Comparison of ENCODE assay signal across 8 cellular contexts in genomic region chr22:49853981-49854791, GRCh38. TPM values are rescaled to one million over a fixed set of nuclear protein-coding genes. Genes with fewer than 3 reads are reported as not detected.
DNase-seq lines count a peak whose midpoint lies in the region; ATAC-seq, FAIRE-seq and TF ChIP-seq lines count a peak whose summit lies in the region.

No MANE protein-coding gene starts in this region.

- H3K27me3 ChIP-seq in CD8-positive, alpha-beta memory T cell (ENCODE audit: insufficient read depth, low read length, poor library complexity, severe bottlenecking) = no peaks in the 10 kb centered on the region
- H3K27me3 ChIP-seq in SU-DHL-6 (ENCODE audit: low read length) (no peaks in the 10 kb centered on the region), H1 (replicated peaks in 1 of 4; ENCODE audit: control insufficient read depth in 3 of 4, extremely low read depth in 1 of 4, insufficient read depth in 3 of 4, low read length in 3 of 4) (peaks cover 25 to 37% (median 33%) of the 10 kb centered on the region in 4 experiments), mucosa of stomach (ENCODE audit: control insufficient read depth, insufficient read depth, low read length) (peaks cover 14% of the 10 kb centered on the region)

- no peak overlapping the region for H2AK5ac ChIP-seq in H1 (ENCODE audit: low read depth, low read length)

- H3K36me3 Mint-ChIP-seq in CD8-positive, alpha-beta memory T cell = peaks cover 0 to 8% (median 2%) of the 10 kb centered on the region in 3 donors

- peaks cover 43 to 70% (median 53%) of the 10 kb centered on the region in 3 donors for H3K4me1 Mint-ChIP-seq in CD8-positive, alpha-beta memory T cell

- peak overlapping the region; percentile 25 for H3K27ac ChIP-seq in CD8-positive, alpha-beta memory T cell (ENCODE audit: low read depth, low read length)
- H3K27ac ChIP-seq in SU-DHL-6 (ENCODE audit: low read depth, low read length) (peak overlapping the region; percentile 57), H1 (ENCODE audit: low read depth, low read length) (no peak overlapping the region)

- H3K4me2 ChIP-seq in SU-DHL-6 (ENCODE audit: low read depth, low read length, poor library complexity, severe bottlenecking) (peak overlapping the region; percentile 79), H1 (ENCODE audit: insufficient read depth in 1 of 2, low read depth in 2 of 2, low read length in 2 of 2) (peak overlapping the region; percentile 77 to 81)

- no peak overlapping the region for H2BK12ac ChIP-seq in H1 (ENCODE audit: low read depth, low read length)

- no peak for TF ChIP-seq EP300 in H1 (IDR thresholded peaks at IDR 0.05; ENCODE audit: borderline replicate concordance in 1 of 2, low read depth in 2 of 2, low read length in 2 of 2)

- peaks cover 26% of the 10 kb centered on the region for H3K79me1 ChIP-seq in H1 (ENCODE audit: low read depth, low read length)

- no peak overlapping the region for H2BK20ac ChIP-seq in H1 (ENCODE audit: low read length)

- peaks cover 14% of the 10 kb centered on the region for H3K23me2 ChIP-seq in H1 (ENCODE audit: low read depth, low read length)

- no peak overlapping the region for H4K8ac ChIP-seq in H1 (ENCODE audit: extremely low read depth, insufficient read depth, low read length)

- no peaks in the 10 kb centered on the region for H3K9me3 ChIP-seq in CD8-positive, alpha-beta memory T cell (ENCODE audit: low read length)
- H3K9me3 ChIP-seq in SU-DHL-6 (ENCODE audit: insufficient read depth, low read length) (no peaks in the 10 kb centered on the region), H1 (ENCODE audit: insufficient read depth in 2 of 2, low read depth in 1 of 2, low read length in 1 of 2) (no peaks in the 10 kb centered on the region), mucosa of stomach (ENCODE audit: control insufficient read depth, low read length) (no peaks in the 10 kb centered on the region)

- POLR2A ChIA-PET in CD8-positive, alpha-beta memory T cell (lab: Charles Lee) = interaction anchor here (0.6 to 1.6 kb wide), 3 partner anchors 14 to 65 kb away, joined by 3 to 5 read pairs (median 4); no protein-coding TSS in a partner anchor
- POLR2A ChIA-PET in H1 (lab: Charles Lee; ENCODE audit: partially characterized antibody) = interaction anchor here (0.6 to 2.5 kb wide), 5 partner anchors 9 to 30 kb away, joined by 3 to 6 read pairs (median 3); no protein-coding TSS in a partner anchor

- no peak overlapping the region for H4K91ac ChIP-seq in H1 (replicated peaks; ENCODE audit: insufficient read length, low read length)

- peaks cover 4 to 8% of the 10 kb centered on the region in 2 donors for H3K27me3 Mint-ChIP-seq in CD8-positive, alpha-beta memory T cell

- H3K36me3 ChIP-seq in CD8-positive, alpha-beta memory T cell (ENCODE audit: insufficient read depth, low read length) = no peaks in the 10 kb centered on the region
- H3K36me3 ChIP-seq in SU-DHL-6 (ENCODE audit: low read length) = no peaks in the 10 kb centered on the region
- peaks cover 0 to 9% (median 0%) of the 10 kb centered on the region in 4 experiments; a peak in 1 of 8 replicates for H3K36me3 ChIP-seq in H1 (ENCODE audit: control insufficient read depth in 2 of 4, insufficient read depth in 4 of 4, low read length in 3 of 4)
- no peaks in the 10 kb centered on the region for H3K36me3 ChIP-seq in mucosa of stomach (ENCODE audit: control insufficient read depth, insufficient read depth, low read length)

- 3% methylated on average over 46 of the region's 99 CpGs; no CpG with 5 or more reads in 1 of the 2 experiments for WGBS in H1 (ENCODE audit: extremely low coverage in 1 of 2, insufficient coverage in 1 of 2, insufficient read length in 1 of 2, insufficient replicate concordance in 2 of 2, low coverage in 1 of 2, low lambda C conversion rate in 2 of 2, missing lambda C conversion rate in 1 of 2), 2 experiments

- peak overlapping the region; percentile 89 to 99 (median 97) for H3K27ac Mint-ChIP-seq in CD8-positive, alpha-beta memory T cell

- H3K56ac ChIP-seq in H1 (replicated peaks; ENCODE audit: insufficient read length, low read depth, low read length) = peak overlapping the region; percentile 12

- no peak for FAIRE-seq in H1 (lab: Jason Lieb, UNC)

- H3K9ac ChIP-seq in SU-DHL-6 (ENCODE audit: low read length) (peak overlapping the region; percentile 71), H1 (replicated peaks in 1 of 4; ENCODE audit: extremely low read depth in 1 of 4, low read depth in 3 of 4, low read length in 3 of 4) (peak overlapping the region; percentile 4 to 89 (median 59)), mucosa of stomach (ENCODE audit: low read length) (peak overlapping the region; percentile 72)

- DNase-seq in CD8-positive, alpha-beta memory T cell = peak in 3 of 5 donors; percentile 13 to 56 (median 49)
- peak in 1 of 2 experiments; percentile 54 for DNase-seq in H1 (ENCODE audit: low read depth in 1 of 2, low spot score in 2 of 2)
- no peak for DNase-seq in central memory CD4-positive, alpha-beta T cell
- DNase-seq in OCI-M2 (lab: John Stamatoyannopoulos, UW; ENCODE audit: unreplicated experiment) = no peak

- no peak overlapping the region for H2BK120ac ChIP-seq in H1 (replicated peaks; ENCODE audit: low read depth, low read length)

- H2AFZ ChIP-seq in SU-DHL-6 (ENCODE audit: low read depth, low read length, severe bottlenecking) (no peak overlapping the region), H1 (ENCODE audit: low read length) (no peak overlapping the region)

- no peak overlapping the region for H2BK5ac ChIP-seq in H1 (ENCODE audit: low read depth, low read length)

- H3K4me3 Mint-ChIP-seq in CD8-positive, alpha-beta memory T cell = peak overlapping the region; percentile 89 to 97 (median 95)

- CTCF ChIA-PET in CD8-positive, alpha-beta memory T cell (lab: Charles Lee) = interaction anchor here (1.0 to 1.5 kb wide), 2 partner anchors 14 to 47 kb away, joined by 3 to 5 read pairs; no protein-coding TSS in a partner anchor
- CTCF ChIA-PET in H1 (lab: Charles Lee; ENCODE audit: partially characterized antibody) = no interaction called here

- TF ChIP-seq RAD21 in H1 (IDR thresholded peaks at IDR 0.05 in 1 of 2, conservative IDR thresholded peaks at IDR 0.05 in 1 of 2; ENCODE audit: low read depth in 2 of 2, low read length in 2 of 2) = no peak

- H3K18ac ChIP-seq in H1 (ENCODE audit: extremely low read depth, low read length) = peak overlapping the region; percentile 60; the same call in 1 of the 2 replicates

- peak overlapping the region; percentile 85 for H3K4ac ChIP-seq in H1 (replicated peaks; ENCODE audit: insufficient read length, low read depth, low read length)

- H3K79me2 ChIP-seq in SU-DHL-6 (ENCODE audit: insufficient read depth, low read length) (peaks cover 50% of the 10 kb centered on the region), H1 (ENCODE audit: control insufficient read depth in 1 of 2, insufficient read depth in 2 of 2, low read length in 2 of 2) (peaks cover 11 to 47% of the 10 kb centered on the region in 2 experiments; a peak in 3 of 4 replicates)

- H3K9me3 Mint-ChIP-seq in CD8-positive, alpha-beta memory T cell = no peaks in the 10 kb centered on the region

- TF ChIP-seq CTCF in SU-DHL-6 (IDR thresholded peaks at IDR 0.05; ENCODE audit: insufficient read depth, low read length, poor library complexity, severe bottlenecking) = no peak
- no peak for TF ChIP-seq CTCF in H1 (IDR thresholded peaks at IDR 0.05; ENCODE audit: control extremely low read depth in 1 of 3, insufficient read depth in 1 of 3, low read depth in 1 of 3, low read length in 3 of 3)

- H3K23ac ChIP-seq in H1 (ENCODE audit: insufficient read length) = no peak overlapping the region

- ATAC-seq in GM19035 (IDR thresholded peaks at IDR 0.05; ENCODE audit: unreplicated experiment) (peak; percentile 37), HG03196 (IDR thresholded peaks at IDR 0.05; ENCODE audit: unreplicated experiment) (peak; percentile 24)

- H3K4me3 ChIP-seq in CD8-positive, alpha-beta memory T cell (ENCODE audit: low read length) = peak overlapping the region; percentile 62
- H3K4me3 ChIP-seq in SU-DHL-6 (ENCODE audit: insufficient read depth, low read length, poor library complexity, severe bottlenecking) = peak overlapping the region; percentile 70
- peak overlapping the region; percentile 63 to 91 (median 82) for H3K4me3 ChIP-seq in H1 (ENCODE audit: extremely low read depth in 1 of 4, insufficient read depth in 2 of 4, low read depth in 3 of 4, low read length in 4 of 4)
- H3K4me3 ChIP-seq in mucosa of stomach (ENCODE audit: low read length) = peak overlapping the region; percentile 45

- H3K4me1 ChIP-seq in CD8-positive, alpha-beta memory T cell (ENCODE audit: insufficient read depth, low read length) = peaks cover 34% of the 10 kb centered on the region
- peaks cover 4 to 8% (median 5%) of the 10 kb centered on the region in 4 experiments; a peak in 6 of 7 replicates for H3K4me1 ChIP-seq in H1 (replicated peaks in 1 of 4; ENCODE audit: control insufficient read depth in 3 of 4, insufficient read depth in 4 of 4, low read length in 3 of 4)
- H3K4me1 ChIP-seq in mucosa of stomach (ENCODE audit: control insufficient read depth, insufficient read depth, low read length) = peaks cover 24% of the 10 kb centered on the region

- H3F3A ChIP-seq in SU-DHL-6 (ENCODE audit: insufficient read depth) = peaks cover 5% of the 10 kb centered on the region; the same call in 1 of the 2 replicates

- no peak overlapping the region for H3K14ac ChIP-seq in H1 (ENCODE audit: insufficient read length)

- peak overlapping the region; percentile 45 for H4K5ac ChIP-seq in H1 (ENCODE audit: insufficient read length, low read depth, low read length)

- H4K20me1 ChIP-seq in SU-DHL-6 (ENCODE audit: low read depth, low read length) (no peaks in the 10 kb centered on the region), H1 (replicated peaks in 1 of 2; ENCODE audit: control insufficient read depth in 1 of 2, insufficient read depth in 2 of 2, low read length in 2 of 2) (peaks cover 17 to 36% of the 10 kb centered on the region in 2 experiments)

- H3K9me2 ChIP-seq in SU-DHL-6 (replicated peaks; ENCODE audit: insufficient read depth, low read length) = no peaks in the 10 kb centered on the region

- no peak overlapping the region for H2BK15ac ChIP-seq in H1 (ENCODE audit: low read length)

- no peak for TF ChIP-seq POLR2A in H1 (IDR thresholded peaks at IDR 0.05; ENCODE audit: control extremely low read depth in 1 of 2, low read depth in 2 of 2, low read length in 2 of 2)

RNA-seq across cellular contexts. Expression of gene ZBED4, which starts 0.5 kb away (rescaled TPM):
- total RNA-seq in CD8-positive, alpha-beta memory T cell = 10 to 100 TPM; 24.2 to 24.3 TPM
- polyA plus RNA-seq in CD8-positive, alpha-beta memory T cell = 11.1 TPM
- 28.3 TPM in 2 replicates for total RNA-seq in H1 (2021; fragmentation: NEBNext Ultra II Directional; extraction: Animal tissue kit (Norgen Biotek cat#: 25700))
- polyA plus RNA-seq in H1 (2011; rRNA removed) = 11.0 and 14.5 TPM in 2 replicates
- polyA plus RNA-seq in H1 (2011; cell fraction: cytosol; rRNA removed) = 10.6 TPM
- 15.8 TPM for polyA plus RNA-seq in H1 (2011; cell fraction: nucleus; rRNA removed)
- polyA plus RNA-seq in H1 (2012, experiment 1 of 2) = 15.1 to 18.5 TPM (median 17.5 TPM) in 4 replicates
- 7.3 TPM for polyA plus RNA-seq in H1 (2012, experiment 2 of 2)
- polyA plus RNA-seq in H1 (2013, experiment 1 of 2) = 14.2 TPM
- 14.2 TPM for polyA plus RNA-seq in H1 (2013, experiment 2 of 2)
- 12.9 and 14.6 TPM in 2 replicates for polyA minus RNA-seq in H1 (2011; rRNA and poly(A)+ RNA removed)
- 16.2 TPM for polyA minus RNA-seq in H1 (2011; cell fraction: cytosol; rRNA and poly(A)+ RNA removed)
- polyA minus RNA-seq in H1 (2011; cell fraction: nucleus; rRNA and poly(A)+ RNA removed) = 14.9 TPM

RNA-seq across cellular contexts. Expression of gene BRD1, which starts 26.5 kb away (rescaled TPM):
- 10 to 100 TPM; 32.9 to 35.1 TPM for total RNA-seq in CD8-positive, alpha-beta memory T cell
- polyA plus RNA-seq in CD8-positive, alpha-beta memory T cell = 4.9 TPM
- total RNA-seq in H1 (2021; fragmentation: NEBNext Ultra II Directional; extraction: Animal tissue kit (Norgen Biotek cat#: 25700)) = 34.0 and 35.7 TPM in 2 replicates
- 6.8 and 11.4 TPM in 2 replicates for polyA plus RNA-seq in H1 (2011; rRNA removed)
- polyA plus RNA-seq in H1 (2011; cell fraction: cytosol; rRNA removed) = 9.0 TPM
- 27.1 TPM for polyA plus RNA-seq in H1 (2011; cell fraction: nucleus; rRNA removed)
- polyA plus RNA-seq in H1 (2012, experiment 1 of 2) = 19.0 to 25.1 TPM (median 23.0 TPM) in 4 replicates
- 15.0 TPM for polyA plus RNA-seq in H1 (2012, experiment 2 of 2)
- polyA plus RNA-seq in H1 (2013, experiment 1 of 2) = 13.9 TPM
- polyA plus RNA-seq in H1 (2013, experiment 2 of 2) = 13.1 TPM
- 10.0 and 12.5 TPM in 2 replicates for polyA minus RNA-seq in H1 (2011; rRNA and poly(A)+ RNA removed)
- polyA minus RNA-seq in H1 (2011; cell fraction: cytosol; rRNA and poly(A)+ RNA removed) = 20.6 TPM
- polyA minus RNA-seq in H1 (2011; cell fraction: nucleus; rRNA and poly(A)+ RNA removed) = 24.8 TPM

Comparison
In these comparisons a context has a peak if more than half of its experiments do, and no peak if none do; other contexts are left out.
1. DNase-seq: peak in CD8-positive, alpha-beta memory T cell (3 of 5); none in central memory CD4-positive, alpha-beta T cell (single experiment) and OCI-M2 (single experiment).
2. Peak in every context shown above with its lines, with median percentiles within 50 percentile points of each other: H3K4me3 ChIP-seq and H3K9ac ChIP-seq.